Comparison of ENCODE assay signal across 9 cellular contexts in the genomic region with DNA sequence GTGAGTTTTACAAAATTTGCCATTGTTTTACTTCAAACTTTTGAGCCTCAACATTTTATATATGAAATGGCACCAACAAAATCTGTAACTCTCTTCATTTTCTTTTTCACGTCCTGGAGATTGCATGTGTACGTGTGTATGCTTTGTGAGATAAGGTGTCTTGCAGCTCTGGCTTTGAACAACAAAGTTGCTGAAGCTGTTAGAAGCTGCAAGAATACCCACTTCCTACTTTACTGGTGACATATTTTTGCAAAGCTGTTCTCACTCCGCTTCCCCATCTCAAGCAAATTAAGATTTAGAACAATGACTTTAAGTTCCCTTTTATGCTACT. TPM values are rescaled to one million over a fixed set of nuclear protein-coding genes. Genes with fewer than 3 reads are reported as not detected.
A peak's percentile ranks its signal among the peaks of the same experiment; 100 is the strongest.
DNase-seq lines count a peak whose midpoint lies in the region; ATAC-seq and TF ChIP-seq lines count a peak whose summit lies in the region.
"Had no signal": no experiment of that assay in that cellular context is flagged by ENCODE, and none has a peak within 500 bp of the region (broad histone marks: within the 10 kb centered on the region; RNA-seq: fewer than 3 reads in every experiment).

No MANE protein-coding gene starts in this region.

- WGBS in spleen, 5 donors, result 19 to 44% (median 26%) methylated on average over 3 of the region's 3 CpGs

- DNase-seq in activated T-cell treated with anti-CD3 and anti-CD28 coated beads, Interleukin-2, amount 50 U/mL, for 72 hours, result no peak
- no peak for DNase-seq in activated T-cell treated with anti-CD3 and anti-CD28 coated beads, Interleukin-2, amount 50 U/mL, for 1 hour
- DNase-seq in T-cell, result peak in 12 of 34 experiments; percentile 38 to 70 (median 50)
- DNase-seq in spleen, result no peak
- no peak for DNase-seq in GM03348 (ENCODE audit: low spot score)
- DNase-seq in caudate nucleus (lab: John Stamatoyannopoulos, UW), result no peak
- no peak for DNase-seq in NK-92 treated with Interleukin-12 subunit alpha and Interleukin-12 subunit beta, amount 100 ng/mL, for 24 hours (lab: John Stamatoyannopoulos, UW)

- H3K27me3 Mint-ChIP-seq in activated T-cell treated with anti-CD3 and anti-CD28 coated beads, Interleukin-2, amount 50 U/mL, for 72 hours (ENCODE audit: low read depth), result no peaks in the 10 kb centered on the region
- H3K27me3 Mint-ChIP-seq in T-cell, result no peaks in the 10 kb centered on the region

- TF ChIP-seq POLR2A in spleen (IDR thresholded peaks at IDR 0.05), result no peak

- H3K36me3 ChIP-seq in spleen, result peaks cover 0 to 6% (median 0%) of the 10 kb centered on the region in 6 donors

- peak overlapping the region in 1 of 8 donors; percentile 34 for H3K4me3 ChIP-seq in spleen
- H3K4me3 ChIP-seq: lung had no signal

- intact Hi-C loops in spleen (cut with DNase I; ENCODE audit: low total_unique reads), result no loop called here

- peak; percentile 8 to 17 for ATAC-seq in activated T-cell treated with anti-CD3 and anti-CD28 coated beads, Interleukin-2, amount 50 U/mL, for 72 hours (replicated peaks in 1 of 2)
- ATAC-seq in HG03060 (IDR thresholded peaks at IDR 0.05; ENCODE audit: low read depth, unreplicated experiment), result peak; percentile 59
- ATAC-seq in T-cell (replicated peaks in 1 of 4), result peak; percentile 73 to 78 (median 76)

- H3K9me3 Mint-ChIP-seq in activated T-cell treated with anti-CD3 and anti-CD28 coated beads, Interleukin-2, amount 50 U/mL, for 72 hours, result no peaks in the 10 kb centered on the region
- peaks cover 0 to 7% (median 0%) of the 10 kb centered on the region in 3 donors for H3K9me3 Mint-ChIP-seq in T-cell

- H3K9me3 ChIP-seq in spleen, result peaks cover 0 to 8% (median 0%) of the 10 kb centered on the region in 8 donors

- H3K4me1 Mint-ChIP-seq in activated T-cell treated with anti-CD3 and anti-CD28 coated beads, Interleukin-2, amount 50 U/mL, for 72 hours (ENCODE audit: low read depth), result peaks cover 93% of the 10 kb centered on the region
- peaks cover 98 to 100% (median 98%) of the 10 kb centered on the region in 3 donors for H3K4me1 Mint-ChIP-seq in T-cell

- H3K27ac ChIP-seq in spleen (peak overlapping the region; percentile 55 to 84 (median 78)), caudate nucleus (ENCODE audit: low read depth, low read length) (no peak overlapping the region)

- no peak for TF ChIP-seq CTCF in spleen (IDR thresholded peaks at IDR 0.05 in 8 of 11, conservative IDR thresholded peaks at IDR 0.05 in 3 of 11)

- peak overlapping the region; percentile 97 for H3K27ac Mint-ChIP-seq in activated T-cell treated with anti-CD3 and anti-CD28 coated beads, Interleukin-2, amount 50 U/mL, for 72 hours
- H3K27ac Mint-ChIP-seq in T-cell, result peak overlapping the region; percentile 97 to 98

- peak overlapping the region; percentile 74 to 93 for H3K4me3 Mint-ChIP-seq in activated T-cell treated with anti-CD3 and anti-CD28 coated beads, Interleukin-2, amount 50 U/mL, for 72 hours
- peak overlapping the region; percentile 56 to 70 (median 67) for H3K4me3 Mint-ChIP-seq in T-cell

- POLR2A ChIA-PET in T-cell (lab: Charles Lee), result interaction anchor here (0.7 to 2.1 kb wide), 6 partner anchors 9 to 40 kb away, joined by 3 to 6 read pairs (median 4); no protein-coding TSS in a partner anchor

- peaks cover 16 to 91% (median 71%) of the 10 kb centered on the region in 6 donors for H3K4me1 ChIP-seq in spleen

- CTCF ChIA-PET in T-cell (lab: Charles Lee), result interaction anchor here (0.5 to 6.9 kb wide), 15 partner anchors 8 to 112 kb away, joined by 3 to 61 read pairs (median 5); partner anchors contain the start of gene FYB1 (in 1 of the 2)

- H3K27me3 ChIP-seq in spleen (replicated peaks in 1 of 7), result no peaks in the 10 kb centered on the region

- H3K36me3 Mint-ChIP-seq in activated T-cell treated with anti-CD3 and anti-CD28 coated beads, Interleukin-2, amount 50 U/mL, for 72 hours (ENCODE audit: insufficient read depth in 2 of 2), result peaks cover 5 to 19% of the 10 kb centered on the region in 2 donors
- H3K36me3 Mint-ChIP-seq in T-cell, result peaks cover 47% of the 10 kb centered on the region

RNA-seq across cellular contexts. Expression of gene FYB1, which starts 41.8 kb away (rescaled TPM):
- 100 to 1,000 TPM; 127 to 131 TPM for total RNA-seq in activated T-cell treated with anti-CD3 and anti-CD28 coated beads, Interleukin-2, amount 50 U/mL, for 72 hours
- total RNA-seq in T-cell, result 100 to 1,000 TPM; 372 to 769 (median 428) TPM
- 100 to 1,000 TPM; 178 to 287 (median 228) TPM for total RNA-seq in spleen
- 10 to 100 TPM; 21.0 to 26.3 (median 23.3) TPM for polyA plus RNA-seq in spleen

Comparison
In these comparisons a context has a peak if more than half of its experiments do, and no peak if none do; other contexts are left out.
1. ATAC-seq: peak in every context shown above with its lines; median percentile 76 in T-cell; 59 in HG03060; 12 in activated T-cell treated with anti-CD3 and anti-CD28 coated beads, Interleukin-2, amount 50 U/mL, for 72 hours.